In the genomic region with DNA sequence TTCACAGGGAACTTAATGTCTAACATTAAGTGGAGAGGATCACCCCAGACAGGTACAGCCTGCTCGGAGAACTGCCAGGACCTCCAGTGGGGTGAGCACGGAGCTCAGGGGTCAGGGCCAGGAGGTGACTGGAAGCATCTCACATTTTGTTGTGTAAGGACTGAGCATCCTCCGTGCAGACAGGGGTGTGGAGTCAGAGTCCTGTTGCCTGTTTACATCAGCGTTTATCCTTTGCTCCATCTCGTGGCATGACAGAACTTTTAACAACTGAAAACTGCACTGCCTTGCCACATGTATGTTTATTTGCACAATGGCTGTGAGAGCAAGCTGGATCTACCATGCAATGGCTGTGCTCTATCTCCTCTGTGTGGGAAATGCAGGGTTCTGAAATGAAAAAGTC, we compare ENCODE assay signal across 12 cellular contexts.
A peak's percentile ranks its signal among the peaks of the same experiment; 100 is the strongest.
DNase-seq lines count a peak whose midpoint lies in the region; ATAC-seq and TF ChIP-seq lines count a peak whose summit lies in the region.
"Had no signal": no experiment of that assay in that cellular context is flagged by ENCODE, and none has a peak within 500 bp of the region (broad histone marks: within the 10 kb centered on the region; RNA-seq: fewer than 3 reads in every experiment).

No MANE protein-coding gene starts in this region.

- TF ChIP-seq CTCF in fibroblast of villous mesenchyme (IDR thresholded peaks at IDR 0.05; ENCODE audit: insufficient read depth, low read depth, low read length) (peak; percentile 13), gastrocnemius medialis (IDR thresholded peaks at IDR 0.05 in 4 of 5, conservative IDR thresholded peaks at IDR 0.05 in 1 of 5) (no peak)

- H3K4me3 ChIP-seq in fibroblast of villous mesenchyme (ENCODE audit: low read depth, low read length) (no peak overlapping the region), gastrocnemius medialis (no peak overlapping the region)
- H3K4me3 ChIP-seq in effector memory CD4-positive, alpha-beta T cell (ENCODE audit: insufficient read depth, low read depth, low read length, poor library complexity, severe bottlenecking), result no peak overlapping the region

- DNase-seq in EL (peak; percentile 7), fibroblast of villous mesenchyme (ENCODE audit: low read depth) (peak; percentile 78), gastrocnemius medialis (no peak), dedifferentiated amniotic fluid mesenchymal stem cell (ENCODE audit: extremely low spot score) (no peak), NCI-H1417 treated with DMSO at 0.1 percent for 48 hours (lab: John Stamatoyannopoulos, UW) (no peak)
- DNase-seq in effector memory CD4-positive, alpha-beta T cell, result no peak
- DNase-seq: activated CD4-positive, CD25-positive, alpha-beta regulatory T cell treated with anti-CD3 and anti-CD28 coated beads, Interleukin-2, amount 50 U/mL, for 72 hours; DMS 273 treated with DMSO at 0.1 percent for 48 hours; NCI-H2029 treated with DMSO at 0.1 percent for 48 hours; stimulated activated naive CD4-positive, alpha-beta T cell treated with Interleukin-2 at 50 U/mL for 16 hours had no signal

- in situ Hi-C loops in gastrocnemius medialis (cut with MboI; ENCODE audit: low sequenced_read_pairs in 4 of 4), result loop anchor here (10.0 to 25.0 kb wide), 5 partner anchors 114 to 1537 kb away; no protein-coding TSS in a partner anchor

- intact Hi-C loops in gastrocnemius medialis (cut with DNase I; ENCODE audit: low total_unique reads), result loop anchor here (10.0 kb wide), 1 partner anchor 766 kb away; no protein-coding TSS in a partner anchor

- peak overlapping the region; percentile 58 to 73 (median 63) for H3K27ac ChIP-seq in gastrocnemius medialis
- H3K27ac ChIP-seq in effector memory CD4-positive, alpha-beta T cell (ENCODE audit: insufficient read depth, low read length, poor library complexity, severe bottlenecking), result no peak overlapping the region

- ATAC-seq in gastrocnemius medialis, result peak; percentile 31 to 65
- ATAC-seq: natural killer cell treated with Interleukin-12 subunit alpha and Interleukin-12 subunit beta and Interleukin-15 and Interleukin-18, amount 100 ng/mL, for 72 hours had no signal

- H3K4me1 ChIP-seq in gastrocnemius medialis, result peaks cover 25 to 31% of the 10 kb centered on the region in 2 donors
- no peaks in the 10 kb centered on the region for H3K4me1 ChIP-seq in effector memory CD4-positive, alpha-beta T cell (ENCODE audit: control insufficient read depth, insufficient read depth, low read length, poor library complexity, severe bottlenecking)

- H3K36me3 ChIP-seq in gastrocnemius medialis, result no peaks in the 10 kb centered on the region
- no peaks in the 10 kb centered on the region for H3K36me3 ChIP-seq in effector memory CD4-positive, alpha-beta T cell (ENCODE audit: control insufficient read depth, insufficient read depth, low read length)

- H3K9me3 ChIP-seq in gastrocnemius medialis, result no peaks in the 10 kb centered on the region
- no peaks in the 10 kb centered on the region for H3K9me3 ChIP-seq in effector memory CD4-positive, alpha-beta T cell (ENCODE audit: control insufficient read depth, low read length)

- H3K27me3 ChIP-seq in gastrocnemius medialis, result no peaks in the 10 kb centered on the region
- H3K27me3 ChIP-seq in effector memory CD4-positive, alpha-beta T cell (replicated peaks; ENCODE audit: control insufficient read depth, insufficient read depth, low read length, poor library complexity, severe bottlenecking), result no peaks in the 10 kb centered on the region

- TF ChIP-seq POLR2A in gastrocnemius medialis (IDR thresholded peaks at IDR 0.05), result no peak

TF ChIP-seq in PFSK-1, 5 proteins besides CTCF, POLR2A, EP300 and RAD21:
- TF ChIP-seq FOXP2 (optimal IDR thresholded peaks at IDR 0.05; ENCODE audit: borderline replicate concordance, extremely low read depth, extremely low read length, insufficient read depth) (peak; percentile 88), SIN3A (IDR thresholded peaks at IDR 0.05; ENCODE audit: borderline replicate concordance, insufficient read depth, low read length) (no peak), TAF1 (IDR thresholded peaks at IDR 0.05; ENCODE audit: borderline replicate concordance, insufficient read depth, low read length) (no peak), POLR2AphosphoS5 (IDR thresholded peaks at IDR 0.05; ENCODE audit: low read depth, low read length) (no peak)
- TF ChIP-seq, protein P1, sequence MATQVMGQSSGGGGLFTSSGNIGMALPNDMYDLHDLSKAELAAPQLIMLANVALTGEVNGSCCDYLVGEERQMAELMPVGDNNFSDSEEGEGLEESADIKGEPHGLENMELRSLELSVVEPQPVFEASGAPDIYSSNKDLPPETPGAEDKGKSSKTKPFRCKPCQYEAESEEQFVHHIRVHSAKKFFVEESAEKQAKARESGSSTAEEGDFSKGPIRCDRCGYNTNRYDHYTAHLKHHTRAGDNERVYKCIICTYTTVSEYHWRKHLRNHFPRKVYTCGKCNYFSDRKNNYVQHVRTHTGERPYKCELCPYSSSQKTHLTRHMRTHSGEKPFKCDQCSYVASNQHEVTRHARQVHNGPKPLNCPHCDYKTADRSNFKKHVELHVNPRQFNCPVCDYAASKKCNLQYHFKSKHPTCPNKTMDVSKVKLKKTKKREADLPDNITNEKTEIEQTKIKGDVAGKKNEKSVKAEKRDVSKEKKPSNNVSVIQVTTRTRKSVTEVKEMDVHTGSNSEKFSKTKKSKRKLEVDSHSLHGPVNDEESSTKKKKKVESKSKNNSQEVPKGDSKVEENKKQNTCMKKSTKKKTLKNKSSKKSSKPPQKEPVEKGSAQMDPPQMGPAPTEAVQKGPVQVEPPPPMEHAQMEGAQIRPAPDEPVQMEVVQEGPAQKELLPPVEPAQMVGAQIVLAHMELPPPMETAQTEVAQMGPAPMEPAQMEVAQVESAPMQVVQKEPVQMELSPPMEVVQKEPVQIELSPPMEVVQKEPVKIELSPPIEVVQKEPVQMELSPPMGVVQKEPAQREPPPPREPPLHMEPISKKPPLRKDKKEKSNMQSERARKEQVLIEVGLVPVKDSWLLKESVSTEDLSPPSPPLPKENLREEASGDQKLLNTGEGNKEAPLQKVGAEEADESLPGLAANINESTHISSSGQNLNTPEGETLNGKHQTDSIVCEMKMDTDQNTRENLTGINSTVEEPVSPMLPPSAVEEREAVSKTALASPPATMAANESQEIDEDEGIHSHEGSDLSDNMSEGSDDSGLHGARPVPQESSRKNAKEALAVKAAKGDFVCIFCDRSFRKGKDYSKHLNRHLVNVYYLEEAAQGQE (IDR thresholded peaks at IDR 0.05; ENCODE audit: insufficient read depth in 1 of 2, low read depth in 2 of 2, low read length in 2 of 2), result no peak

Comparison
In these comparisons a context has a peak if more than half of its experiments do, and no peak if none do; other contexts are left out.
1. DNase-seq: peak in EL (single experiment) and fibroblast of villous mesenchyme (single experiment); none in gastrocnemius medialis (0 of 2), dedifferentiated amniotic fluid mesenchymal stem cell (single experiment), NCI-H1417 treated with DMSO at 0.1 percent for 48 hours (single experiment) and effector memory CD4-positive, alpha-beta T cell (0 of 3).